Comparison of ENCODE assay signal across 8 cellular contexts in the genomic region with DNA sequence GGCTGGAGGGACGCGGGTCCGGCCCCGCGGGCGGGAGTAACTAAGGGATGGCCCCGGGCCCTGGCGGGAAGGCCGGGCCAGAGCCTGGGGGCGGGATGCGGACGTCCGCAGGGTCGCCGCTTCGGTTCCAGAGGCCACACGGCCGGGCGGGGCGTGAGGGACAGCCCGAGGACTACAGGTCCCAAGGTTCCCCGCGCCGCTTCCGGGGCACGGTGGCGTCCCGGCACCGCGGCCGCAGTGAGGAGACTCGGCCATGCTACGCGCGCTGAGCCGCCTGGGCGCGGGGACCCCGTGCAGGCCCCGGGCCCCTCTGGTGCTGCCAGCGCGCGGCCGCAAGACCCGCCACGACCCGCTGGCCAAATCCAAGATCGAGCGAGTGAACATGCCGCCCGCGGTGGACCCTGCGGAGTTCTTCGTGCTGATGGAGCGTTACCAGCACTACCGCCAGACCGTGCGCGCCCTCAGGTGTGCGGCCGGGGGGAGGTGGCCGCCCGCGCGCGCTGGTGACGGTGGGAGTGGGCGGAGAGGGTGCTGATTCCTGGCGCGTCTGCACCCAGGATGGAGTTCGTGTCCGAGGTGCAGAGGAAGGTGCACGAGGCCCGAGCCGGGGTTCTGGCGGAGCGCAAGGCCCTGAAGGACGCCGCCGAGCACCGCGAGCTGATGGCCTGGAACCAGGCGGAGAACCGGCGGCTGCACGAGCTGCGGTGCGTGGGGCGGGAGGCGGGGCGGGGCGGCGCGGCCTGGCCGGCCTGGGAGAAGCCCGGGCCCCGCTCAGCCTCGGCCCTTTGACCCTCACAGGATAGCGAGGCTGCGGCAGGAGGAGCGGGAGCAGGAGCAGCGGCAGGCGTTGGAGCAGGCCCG. TPM values are rescaled to one million over a fixed set of nuclear protein-coding genes. Genes with fewer than 3 reads are reported as not detected.
A peak's percentile ranks its signal among the peaks of the same experiment; 100 is the strongest.
DNase-seq lines count a peak whose midpoint lies in the region; ATAC-seq, FAIRE-seq and TF ChIP-seq lines count a peak whose summit lies in the region.

A gene (plus strand): TSS at position 237 of the 861 bp plus-strand sequence. CDS start 17 bp downstream, at position 254.

- H3K79me2 ChIP-seq in Loucy (ENCODE audit: insufficient read depth, low read length), result peaks cover 30% of the 10 kb centered on the region

- peak in 1 of 2 donors; percentile 86 for TF ChIP-seq POLR2A in thyroid gland (IDR thresholded peaks at IDR 0.05)

- H3K4me1 ChIP-seq in Loucy (ENCODE audit: insufficient read depth, low read length, poor library complexity, severe bottlenecking) (peaks cover 18% of the 10 kb centered on the region), pancreas (peaks cover 0 to 21% (median 6%) of the 10 kb centered on the region in 3 donors), thyroid gland (peaks cover 16 to 20% of the 10 kb centered on the region in 2 donors)

- peaks cover 18% of the 10 kb centered on the region for H3K4me1 Mint-ChIP-seq in activated naive CD8-positive, alpha-beta T cell treated with anti-CD3 and anti-CD28 coated beads for 36 hours

- H3K36me3 ChIP-seq in Loucy (ENCODE audit: insufficient read depth, low read length) (peaks cover 21% of the 10 kb centered on the region; the same call in 1 of the 2 replicates), pancreas (peaks cover 0 to 14% (median 11%) of the 10 kb centered on the region in 3 donors), thyroid gland (peaks cover 15 to 24% of the 10 kb centered on the region in 2 donors)

- peak within 1 kb of the TSS; percentile 75 for H3K27ac Mint-ChIP-seq in activated naive CD8-positive, alpha-beta T cell treated with anti-CD3 and anti-CD28 coated beads for 36 hours

- peaks cover 21% of the 10 kb centered on the region for H4K20me1 ChIP-seq in Loucy (ENCODE audit: insufficient read depth, low read length, poor library complexity, severe bottlenecking)

- H2AFZ ChIP-seq in Loucy (ENCODE audit: low read length), result peak within 1 kb of the TSS; percentile 81

- peak; percentile 85 for DNase-seq in GDM1 (lab: John Stamatoyannopoulos, UW)
- DNase-seq in GOT3 (lab: John Stamatoyannopoulos, UW), result peak; percentile 81
- peak; percentile 46 for DNase-seq in SKM-1 treated with dmso at 0.1 percent for 144 hours (lab: John Stamatoyannopoulos, UW; ENCODE audit: unreplicated experiment)
- DNase-seq in activated naive CD8-positive, alpha-beta T cell treated with anti-CD3 and anti-CD28 coated beads for 36 hours, result peak; percentile 88
- DNase-seq in Right ventricle myocardium inferior (ENCODE audit: missing footprints), result peak; percentile 97
- peak; percentile 86 to 96 (median 88) for DNase-seq in pancreas
- peak; percentile 91 to 93 for DNase-seq in thyroid gland

- H3K9me3 ChIP-seq in Loucy (ENCODE audit: insufficient read depth, low read depth, low read length) (no peaks in the 10 kb centered on the region), pancreas (no peaks in the 10 kb centered on the region), thyroid gland (no peaks in the 10 kb centered on the region)

- FAIRE-seq in pancreas (lab: Jason Lieb, UNC), result no peak

- H3K27me3 ChIP-seq in Loucy (ENCODE audit: insufficient read depth, low read length, poor library complexity, severe bottlenecking), result peaks cover 5% of the 10 kb centered on the region
- H3K27me3 ChIP-seq in pancreas, result no peaks in the 10 kb centered on the region
- H3K27me3 ChIP-seq in thyroid gland, result no peaks in the 10 kb centered on the region

- H3K27ac ChIP-seq in pancreas, result peak within 1 kb of the TSS; percentile 45 to 85 (median 78)
- H3K27ac ChIP-seq in thyroid gland, result peak within 1 kb of the TSS; percentile 64 to 88 (median 83)

- H3K4me2 ChIP-seq in Loucy (ENCODE audit: low read depth, low read length, poor library complexity, severe bottlenecking), result peak within 1 kb of the TSS; percentile 89

- peak within 1 kb of the TSS; percentile 88 for H3K9ac ChIP-seq in Loucy (ENCODE audit: low read depth, low read length, poor library complexity, severe bottlenecking)

- peak within 1 kb of the TSS; percentile 85 for H3K4me3 Mint-ChIP-seq in activated naive CD8-positive, alpha-beta T cell treated with anti-CD3 and anti-CD28 coated beads for 36 hours

- no peaks in the 10 kb centered on the region for H3K9me3 Mint-ChIP-seq in activated naive CD8-positive, alpha-beta T cell treated with anti-CD3 and anti-CD28 coated beads for 36 hours

- H3K4me3 ChIP-seq in Loucy (ENCODE audit: low read length, poor library complexity, severe bottlenecking) (peak within 1 kb of the TSS; percentile 93), pancreas (peak within 1 kb of the TSS; percentile 87 to 96 (median 94)), thyroid gland (replicated peaks in 1 of 3) (peak within 1 kb of the TSS; percentile 87 to 96 (median 89))

- 0% methylated on average over 96 to 104 of the region's 104 CpGs for WGBS in pancreas, 2 donors
- 0% methylated on average over 48 of the region's 104 CpGs; no CpG with 5 or more reads in 1 of the 2 donors for WGBS in thyroid gland, 2 donors

- peaks cover 22% of the 10 kb centered on the region for H3K36me3 Mint-ChIP-seq in activated naive CD8-positive, alpha-beta T cell treated with anti-CD3 and anti-CD28 coated beads for 36 hours

- H3F3A ChIP-seq in Loucy (ENCODE audit: low read depth), result no peaks in the 10 kb centered on the region

- intact Hi-C loops in Right ventricle myocardium inferior (cut with DNase I), result no loop called here
- intact Hi-C loops in pancreas (cut with DNase I), result no loop called here
- intact Hi-C loops in thyroid gland (cut with DNase I), result no loop called here

- no peaks in the 10 kb centered on the region for H3K27me3 Mint-ChIP-seq in activated naive CD8-positive, alpha-beta T cell treated with anti-CD3 and anti-CD28 coated beads for 36 hours

- ATAC-seq in Right ventricle myocardium inferior (peak; percentile 93), pancreas (peak; percentile 92 to 97 (median 94))

- TF ChIP-seq CTCF in Loucy (conservative IDR thresholded peaks at IDR 0.05; ENCODE audit: low read length) (no peak), pancreas (IDR thresholded peaks at IDR 0.05) (no peak), thyroid gland (IDR thresholded peaks at IDR 0.05) (no peak)

- H3K9me2 ChIP-seq in Loucy (replicated peaks; ENCODE audit: low read depth, low read length), result no peaks in the 10 kb centered on the region

RNA-seq across cellular contexts. Expression of the gene that starts here (rescaled TPM):
- total RNA-seq in activated naive CD8-positive, alpha-beta T cell treated with anti-CD3 and anti-CD28 coated beads for 36 hours, result 10 to 100 TPM; 70.9 to 72.4 TPM
- 52.2 TPM for total RNA-seq in Right ventricle myocardium inferior
- total RNA-seq in pancreas, result 10 to 100 TPM; 14.4 to 26.7 (median 20.5) TPM
- polyA plus RNA-seq in pancreas, result 10 to 100 TPM; 46.4 to 46.7 TPM
- 100 to 1,000 TPM in 2 of 4 donors, 10 to 100 TPM in 2; 56.3 to 148 (median 86.4) TPM for total RNA-seq in thyroid gland

Comparison
In these comparisons a context has a peak if more than half of its experiments do, and no peak if none do; other contexts are left out.
1. Peak in every context shown above with its lines: DNase-seq, ATAC-seq, H3K4me3 ChIP-seq and H3K27ac ChIP-seq.
2. DNase-seq: peak in every context shown above with its lines; median percentile 97 in Right ventricle myocardium inferior; 92 in thyroid gland; 88 in pancreas; 88 in activated naive CD8-positive, alpha-beta T cell treated with anti-CD3 and anti-CD28 coated beads for 36 hours; 85 in GDM1; 81 in GOT3; 46 in SKM-1 treated with dmso at 0.1 percent for 144 hours.